ENCODE assay signal across 12 cellular contexts in genomic region chr1:244941121-244941520, GRCh38.
DNase-seq lines count a peak whose midpoint lies in the region; ATAC-seq, FAIRE-seq and TF ChIP-seq lines count a peak whose summit lies in the region.
"Had no signal": no experiment of that assay in that cellular context is flagged by ENCODE, and none has a peak within 500 bp of the region (broad histone marks: within the 10 kb centered on the region; RNA-seq: fewer than 3 reads in every experiment).

No MANE protein-coding gene starts in this region.

- H3K4me3 Mint-ChIP-seq in activated T-helper 2 cell treated with anti-CD3 and anti-CD28 coated beads, Interferon-gamma antibody, Interleukin-2, Interleukin-4, amounts not matched to agents 10 μg/mL and 5 μg/mL and 100 μg/mL, durations not matched to agents 14 hours and 24 hours and 36 hours (ENCODE audit: low read depth), result no peak overlapping the region
- no peak overlapping the region for H3K4me3 Mint-ChIP-seq in osteocyte (ENCODE audit: unreplicated experiment)
- H3K4me3 Mint-ChIP-seq: T-helper 2 cell treated with Interferon-gamma antibody and Interleukin-4, amounts not matched to agents 5 μg/mL and 100 μg/mL, for 36 hours had no signal

- intact Hi-C loops in activated T-helper 2 cell treated with anti-CD3 and anti-CD28 coated beads, Interferon-gamma antibody, Interleukin-2, Interleukin-4, amounts not matched to agents 10 μg/mL and 5 μg/mL and 100 μg/mL, durations not matched to agents 14 hours and 24 hours and 36 hours (cut with micrococcal nuclease), result no loop called here

- H3K9me3 Mint-ChIP-seq in activated T-helper 2 cell treated with anti-CD3 and anti-CD28 coated beads, Interferon-gamma antibody, Interleukin-2, Interleukin-4, amounts not matched to agents 10 μg/mL and 5 μg/mL and 100 μg/mL, durations not matched to agents 14 hours and 24 hours and 36 hours, result no peaks in the 10 kb centered on the region
- no peaks in the 10 kb centered on the region for H3K9me3 Mint-ChIP-seq in osteocyte (ENCODE audit: unreplicated experiment)
- H3K9me3 Mint-ChIP-seq: T-helper 2 cell treated with Interferon-gamma antibody and Interleukin-4, amounts not matched to agents 5 μg/mL and 100 μg/mL, for 36 hours had no signal

- ATAC-seq in HG02623 (IDR thresholded peaks at IDR 0.05; ENCODE audit: unreplicated experiment), result peak; percentile 79
- ATAC-seq in HG03432 (IDR thresholded peaks at IDR 0.05; ENCODE audit: unreplicated experiment), result peak; percentile 78

- H3K27ac Mint-ChIP-seq in activated T-helper 2 cell treated with anti-CD3 and anti-CD28 coated beads, Interferon-gamma antibody, Interleukin-2, Interleukin-4, amounts not matched to agents 10 μg/mL and 5 μg/mL and 100 μg/mL, durations not matched to agents 14 hours and 24 hours and 36 hours, result no peak overlapping the region
- H3K27ac Mint-ChIP-seq in osteocyte (ENCODE audit: unreplicated experiment), result no peak overlapping the region
- H3K27ac Mint-ChIP-seq: T-helper 2 cell treated with Interferon-gamma antibody and Interleukin-4, amounts not matched to agents 5 μg/mL and 100 μg/mL, for 36 hours had no signal

- no peaks in the 10 kb centered on the region for H3K36me3 Mint-ChIP-seq in activated T-helper 2 cell treated with anti-CD3 and anti-CD28 coated beads, Interferon-gamma antibody, Interleukin-2, Interleukin-4, amounts not matched to agents 10 μg/mL and 5 μg/mL and 100 μg/mL, durations not matched to agents 14 hours and 24 hours and 36 hours (ENCODE audit: low read depth)
- H3K36me3 Mint-ChIP-seq in osteocyte (ENCODE audit: unreplicated experiment), result no peaks in the 10 kb centered on the region

- peak; percentile 89 for FAIRE-seq in GM19239 (lab: Jason Lieb, UNC)
- FAIRE-seq: astrocyte had no signal

- DNase-seq in GM10266 (ENCODE audit: extremely low spot score) (peak; percentile 76), GM19239 (ENCODE audit: insufficient read length, low spot score) (no peak), anterior cingulate cortex (lab: John Stamatoyannopoulos, UW) (no peak), NCI-H82 (lab: John Stamatoyannopoulos, UW) (no peak), osteocyte (ENCODE audit: extremely low spot score, unreplicated experiment) (no peak)
- no peak for DNase-seq in activated T-helper 2 cell treated with anti-CD3 and anti-CD28 coated beads, Interferon-gamma antibody, Interleukin-2, Interleukin-4, amounts not matched to agents 10 μg/mL and 5 μg/mL and 100 μg/mL, durations not matched to agents 14 hours and 24 hours and 36 hours (ENCODE audit: low spot score)
- DNase-seq: activated CD8-positive, alpha-beta memory T cell treated with anti-CD3 and anti-CD28 coated beads, Interleukin-2, amount 50 U/mL, for 48 hours; NCI-H1417 had no signal

- H3K4me1 Mint-ChIP-seq in activated T-helper 2 cell treated with anti-CD3 and anti-CD28 coated beads, Interferon-gamma antibody, Interleukin-2, Interleukin-4, amounts not matched to agents 10 μg/mL and 5 μg/mL and 100 μg/mL, durations not matched to agents 14 hours and 24 hours and 36 hours (ENCODE audit: low read depth), result no peaks in the 10 kb centered on the region
- H3K4me1 Mint-ChIP-seq in osteocyte (ENCODE audit: unreplicated experiment), result no peaks in the 10 kb centered on the region

- H3K27me3 Mint-ChIP-seq in activated T-helper 2 cell treated with anti-CD3 and anti-CD28 coated beads, Interferon-gamma antibody, Interleukin-2, Interleukin-4, amounts not matched to agents 10 μg/mL and 5 μg/mL and 100 μg/mL, durations not matched to agents 14 hours and 24 hours and 36 hours (ENCODE audit: low read depth), result peaks cover 2% of the 10 kb centered on the region
- peaks cover 2% of the 10 kb centered on the region for H3K27me3 Mint-ChIP-seq in osteocyte (ENCODE audit: unreplicated experiment)

- TF ChIP-seq CTCF in GM10266 (IDR thresholded peaks at IDR 0.05; ENCODE audit: control insufficient read depth, insufficient read depth, low read depth, missing control alignments) (no peak), osteocyte (IDR thresholded peaks at IDR 0.05) (no peak)
